In the genomic region with DNA sequence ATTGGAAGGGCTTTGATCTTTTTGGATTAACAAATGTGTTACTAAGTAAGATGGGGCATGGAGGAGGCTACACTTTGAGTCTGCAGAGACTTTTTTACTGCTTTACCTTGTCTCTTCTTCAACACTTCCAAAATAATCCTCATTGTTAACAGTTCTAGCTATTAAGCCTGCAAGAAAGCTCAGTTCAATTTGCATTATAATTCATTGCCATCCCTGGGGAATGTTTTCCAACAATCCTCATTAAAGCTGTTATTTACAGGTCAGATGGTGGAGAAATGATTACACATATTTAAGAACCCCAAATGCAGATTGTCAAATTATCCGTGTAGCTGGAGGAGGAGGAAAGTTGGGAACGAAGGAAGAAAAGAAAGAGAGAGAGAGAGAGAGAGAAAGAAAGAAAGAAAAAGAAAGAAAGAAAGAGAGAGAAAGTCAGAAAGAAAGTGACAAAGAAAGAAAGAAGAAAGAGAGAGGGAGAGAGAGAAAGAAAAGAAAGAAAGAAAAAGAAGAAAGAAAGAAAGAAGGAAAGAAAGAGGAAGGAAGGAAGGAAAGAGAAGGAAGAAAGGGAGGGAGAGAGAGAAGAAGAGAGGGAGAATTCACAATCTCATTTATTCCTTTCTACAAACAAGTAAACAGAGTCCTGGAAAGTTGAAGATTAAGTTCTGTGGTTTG, we compare ENCODE assay signal across 1 cellular context.
TF ChIP-seq lines count a peak whose summit lies in the region.

No MANE protein-coding gene starts in this region.

TF ChIP-seq in GM23338, 12 proteins besides CTCF, POLR2A, EP300 and RAD21 (continued from another document):
- TF ChIP-seq, protein P1, sequence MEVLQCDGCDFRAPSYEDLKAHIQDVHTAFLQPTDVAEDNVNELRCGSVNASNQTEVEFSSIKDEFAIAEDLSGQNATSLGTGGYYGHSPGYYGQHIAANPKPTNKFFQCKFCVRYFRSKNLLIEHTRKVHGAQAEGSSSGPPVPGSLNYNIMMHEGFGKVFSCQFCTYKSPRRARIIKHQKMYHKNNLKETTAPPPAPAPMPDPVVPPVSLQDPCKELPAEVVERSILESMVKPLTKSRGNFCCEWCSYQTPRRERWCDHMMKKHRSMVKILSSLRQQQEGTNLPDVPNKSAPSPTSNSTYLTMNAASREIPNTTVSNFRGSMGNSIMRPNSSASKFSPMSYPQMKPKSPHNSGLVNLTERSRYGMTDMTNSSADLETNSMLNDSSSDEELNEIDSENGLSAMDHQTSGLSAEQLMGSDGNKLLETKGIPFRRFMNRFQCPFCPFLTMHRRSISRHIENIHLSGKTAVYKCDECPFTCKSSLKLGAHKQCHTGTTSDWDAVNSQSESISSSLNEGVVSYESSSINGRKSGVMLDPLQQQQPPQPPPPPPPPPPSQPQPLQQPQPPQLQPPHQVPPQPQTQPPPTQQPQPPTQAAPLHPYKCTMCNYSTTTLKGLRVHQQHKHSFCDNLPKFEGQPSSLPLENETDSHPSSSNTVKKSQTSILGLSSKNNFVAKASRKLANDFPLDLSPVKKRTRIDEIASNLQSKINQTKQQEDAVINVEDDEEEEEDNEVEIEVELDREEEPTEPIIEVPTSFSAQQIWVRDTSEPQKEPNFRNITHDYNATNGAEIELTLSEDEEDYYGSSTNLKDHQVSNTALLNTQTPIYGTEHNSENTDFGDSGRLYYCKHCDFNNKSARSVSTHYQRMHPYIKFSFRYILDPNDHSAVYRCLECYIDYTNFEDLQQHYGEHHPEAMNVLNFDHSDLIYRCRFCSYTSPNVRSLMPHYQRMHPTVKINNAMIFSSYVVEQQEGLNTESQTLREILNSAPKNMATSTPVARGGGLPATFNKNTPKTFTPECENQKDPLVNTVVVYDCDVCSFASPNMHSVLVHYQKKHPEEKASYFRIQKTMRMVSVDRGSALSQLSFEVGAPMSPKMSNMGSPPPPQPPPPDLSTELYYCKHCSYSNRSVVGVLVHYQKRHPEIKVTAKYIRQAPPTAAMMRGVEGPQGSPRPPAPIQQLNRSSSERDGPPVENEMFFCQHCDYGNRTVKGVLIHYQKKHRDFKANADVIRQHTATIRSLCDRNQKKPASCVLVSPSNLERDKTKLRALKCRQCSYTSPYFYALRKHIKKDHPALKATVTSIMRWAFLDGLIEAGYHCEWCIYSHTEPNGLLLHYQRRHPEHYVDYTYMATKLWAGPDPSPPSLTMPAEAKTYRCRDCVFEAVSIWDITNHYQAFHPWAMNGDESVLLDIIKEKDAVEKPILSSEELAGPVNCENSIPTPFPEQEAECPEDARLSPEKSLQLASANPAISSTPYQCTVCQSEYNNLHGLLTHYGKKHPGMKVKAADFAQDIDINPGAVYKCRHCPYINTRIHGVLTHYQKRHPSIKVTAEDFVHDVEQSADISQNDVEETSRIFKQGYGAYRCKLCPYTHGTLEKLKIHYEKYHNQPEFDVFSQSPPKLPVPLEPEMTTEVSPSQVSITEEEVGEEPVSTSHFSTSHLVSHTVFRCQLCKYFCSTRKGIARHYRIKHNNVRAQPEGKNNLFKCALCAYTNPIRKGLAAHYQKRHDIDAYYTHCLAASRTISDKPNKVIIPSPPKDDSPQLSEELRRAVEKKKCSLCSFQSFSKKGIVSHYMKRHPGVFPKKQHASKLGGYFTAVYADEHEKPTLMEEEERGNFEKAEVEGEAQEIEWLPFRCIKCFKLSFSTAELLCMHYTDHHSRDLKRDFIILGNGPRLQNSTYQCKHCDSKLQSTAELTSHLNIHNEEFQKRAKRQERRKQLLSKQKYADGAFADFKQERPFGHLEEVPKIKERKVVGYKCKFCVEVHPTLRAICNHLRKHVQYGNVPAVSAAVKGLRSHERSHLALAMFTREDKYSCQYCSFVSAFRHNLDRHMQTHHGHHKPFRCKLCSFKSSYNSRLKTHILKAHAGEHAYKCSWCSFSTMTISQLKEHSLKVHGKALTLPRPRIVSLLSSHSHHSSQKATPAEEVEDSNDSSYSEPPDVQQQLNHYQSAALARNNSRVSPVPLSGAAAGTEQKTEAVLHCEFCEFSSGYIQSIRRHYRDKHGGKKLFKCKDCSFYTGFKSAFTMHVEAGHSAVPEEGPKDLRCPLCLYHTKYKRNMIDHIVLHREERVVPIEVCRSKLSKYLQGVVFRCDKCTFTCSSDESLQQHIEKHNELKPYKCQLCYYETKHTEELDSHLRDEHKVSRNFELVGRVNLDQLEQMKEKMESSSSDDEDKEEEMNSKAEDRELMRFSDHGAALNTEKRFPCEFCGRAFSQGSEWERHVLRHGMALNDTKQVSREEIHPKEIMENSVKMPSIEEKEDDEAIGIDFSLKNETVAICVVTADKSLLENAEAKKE (CRISPR knock-in tag; IDR thresholded peaks at IDR 0.05), result 0 out of 2 replicates have a peak, but pooled peaks have one; percentile 8
